28 cellular contexts compared by ENCODE assay signal in the genomic region with DNA sequence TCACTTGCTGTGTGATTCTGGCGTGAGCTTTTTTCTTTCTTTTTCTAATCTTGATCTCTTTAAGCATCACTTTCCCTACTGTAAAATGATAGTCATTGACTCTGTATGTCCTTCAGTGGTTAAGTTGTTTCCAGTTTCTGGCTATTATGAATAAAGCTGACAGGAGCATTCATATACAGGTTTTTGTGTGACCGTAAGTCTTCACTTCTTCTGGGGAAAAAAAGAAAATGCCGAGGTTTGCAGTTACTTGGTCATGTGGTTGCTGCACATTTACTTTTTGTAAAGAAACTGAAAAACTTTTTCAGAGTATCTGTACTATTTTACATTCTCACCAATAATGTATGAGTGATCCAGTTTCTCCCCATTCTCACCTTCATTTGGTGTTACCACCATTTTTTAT.
"Had no signal": no experiment of that assay in that cellular context is flagged by ENCODE, and none has a peak within 500 bp of the region (broad histone marks: within the 10 kb centered on the region; RNA-seq: fewer than 3 reads in every experiment).

No MANE protein-coding gene starts in this region.

- FAIRE-seq: endometrium, islet of Langerhans, keratinocyte had no signal

- H3K27me3 Mint-ChIP-seq: dendritic cell treated with granulocyte-macrophage colony-stimulating factor and Interleukin-4, amounts not matched to agents 40 ng/mL and 50 ng/mL, for 4 days; effector memory CD8-positive, alpha-beta T cell; memory B cell; naive B cell had no signal

- H3K27ac Mint-ChIP-seq: dendritic cell treated with granulocyte-macrophage colony-stimulating factor and Interleukin-4, amounts not matched to agents 40 ng/mL and 50 ng/mL, for 4 days; effector memory CD8-positive, alpha-beta T cell; endodermal cell; memory B cell; mesothelial cell of epicardium; naive B cell; naive thymus-derived CD8-positive, alpha-beta T cell had no signal

- H3K4me1 Mint-ChIP-seq: endodermal cell; memory B cell; mesothelial cell of epicardium; naive B cell; naive thymus-derived CD8-positive, alpha-beta T cell had no signal

- H3K36me3 ChIP-seq: colonic mucosa, esophagus squamous epithelium, gastrocnemius medialis, heart right ventricle, left lung, lower lobe of right lung had no signal

- H3K4me1 ChIP-seq: colonic mucosa, esophagus squamous epithelium, gastrocnemius medialis, heart right ventricle, left lung, lower lobe of right lung had no signal

- DNase-seq: colonic mucosa; cortex of kidney; effector CD8-positive, alpha-beta T cell; effector memory CD8-positive, alpha-beta T cell; endodermal cell; erythroblast; esophagus squamous epithelium; foreskin melanocyte; gastrocnemius medialis; glutamatergic neuron; head of caudate nucleus; heart right ventricle; hippocampal formation; left cardiac atrium; left lung; left ventricle myocardium superior; lower lobe of right lung; mucosa of descending colon; naive B cell; naive thymus-derived CD8-positive, alpha-beta T cell had no signal

- ATAC-seq: effector memory CD8-positive, alpha-beta T cell; esophagus mucosa; gastrocnemius medialis; heart right ventricle; left cardiac atrium; left lung; left ventricle myocardium superior; lower lobe of right lung; mucosa of descending colon; naive thymus-derived CD8-positive, alpha-beta T cell had no signal

- H3K36me3 Mint-ChIP-seq: memory B cell; mesothelial cell of epicardium; naive B cell; naive thymus-derived CD8-positive, alpha-beta T cell had no signal

- H3K9me3 Mint-ChIP-seq: endodermal cell, mesothelial cell of epicardium had no signal

- H3K27me3 ChIP-seq: colonic mucosa, esophagus squamous epithelium, gastrocnemius medialis, heart right ventricle, left lung had no signal

- H3K9me3 ChIP-seq: colonic mucosa, esophagus squamous epithelium, gastrocnemius medialis, lower lobe of right lung, mucosa of descending colon had no signal

- H3K4me3 ChIP-seq: colonic mucosa, esophagus squamous epithelium, gastrocnemius medialis, heart right ventricle, left lung, lower lobe of right lung, mucosa of descending colon had no signal

- H3K27ac ChIP-seq: colonic mucosa, epithelial cell of prostate, esophagus squamous epithelium, gastrocnemius medialis, heart right ventricle, left lung, lower lobe of right lung had no signal

- H3K4me3 Mint-ChIP-seq: dendritic cell treated with granulocyte-macrophage colony-stimulating factor and Interleukin-4, amounts not matched to agents 40 ng/mL and 50 ng/mL, for 4 days; effector memory CD8-positive, alpha-beta T cell; endodermal cell; memory B cell; mesothelial cell of epicardium; naive B cell; naive thymus-derived CD8-positive, alpha-beta T cell had no signal
